ENCODE assay signal across 23 cellular contexts in genomic region chr16:89307421-89307805, GRCh38.
DNase-seq lines count a peak whose midpoint lies in the region; ATAC-seq, FAIRE-seq and TF ChIP-seq lines count a peak whose summit lies in the region.
"Had no signal": no experiment of that assay in that cellular context is flagged by ENCODE, and none has a peak within 500 bp of the region (broad histone marks: within the 10 kb centered on the region; RNA-seq: fewer than 3 reads in every experiment).

No MANE protein-coding gene starts in this region.

- POLR2A ChIA-PET in IMR-90 (lab: Charles Lee; ENCODE audit: unreplicated experiment): no interaction called here
- POLR2A ChIA-PET in H1 (lab: Charles Lee; ENCODE audit: partially characterized antibody): interaction anchor here (0.6 to 1.6 kb wide), 4 partner anchors 10 to 200 kb away, joined by 3 to 7 read pairs (median 3); no protein-coding TSS in a partner anchor

- H3K4me2 ChIP-seq in IMR-90 (ENCODE audit: low read depth, low read length) (no peak overlapping the region), H1 (ENCODE audit: insufficient read depth in 1 of 2, low read depth in 2 of 2, low read length in 2 of 2) (no peak overlapping the region)
- H3K4me2 ChIP-seq: A549 had no signal

- CTCF ChIA-PET in IMR-90 (lab: Yijun Ruan, JAX): no interaction called here
- CTCF ChIA-PET in H1 (lab: Charles Lee; ENCODE audit: partially characterized antibody): interaction anchor here (0.6 to 4.1 kb wide), 17 partner anchors 9 to 331 kb away, joined by 3 to 42 read pairs (median 9); no protein-coding TSS in a partner anchor

- no peak for TF ChIP-seq RAD21 in IMR-90 (IDR thresholded peaks at IDR 0.05; ENCODE audit: low read length)
- no peak for TF ChIP-seq RAD21 in H1 (IDR thresholded peaks at IDR 0.05 in 1 of 2, conservative IDR thresholded peaks at IDR 0.05 in 1 of 2; ENCODE audit: low read depth in 2 of 2, low read length in 2 of 2)

- H3K9me1 ChIP-seq in IMR-90 (ENCODE audit: insufficient read depth, low read length): peaks cover 42% of the 10 kb centered on the region

- H3K56ac ChIP-seq in IMR-90 (ENCODE audit: extremely low read depth, insufficient read depth, low read length): no peak overlapping the region
- H3K56ac ChIP-seq in H1 (replicated peaks; ENCODE audit: insufficient read length, low read depth, low read length): no peak overlapping the region

- intact Hi-C loops in IMR-90 (cut with micrococcal nuclease): no loop called here

- no peaks in the 10 kb centered on the region for H3K9me3 Mint-ChIP-seq in activated T-cell treated with anti-CD3 and anti-CD28 coated beads, Interleukin-2, amount 50 U/mL, for 24 hours
- H3K9me3 Mint-ChIP-seq in osteocyte (ENCODE audit: unreplicated experiment): no peaks in the 10 kb centered on the region
- H3K9me3 Mint-ChIP-seq: activated naive CD4-positive, alpha-beta T cell treated with anti-CD3 and anti-CD28 coated beads, Interleukin-2, amount 10 ng/mL, durations not matched to agents 7 days and 5 days had no signal

- 0 out of 2 replicates have a peak overlapping the region, but pooled peaks have one; percentile 2 for H3K23ac ChIP-seq in IMR-90 (ENCODE audit: low read depth, low read length)
- no peak overlapping the region for H3K23ac ChIP-seq in H1 (ENCODE audit: insufficient read length)

- DNase-seq in activated T-cell treated with anti-CD3 and anti-CD28 coated beads, Interleukin-2, amount 50 U/mL, for 24 hours: no peak
- no peak for DNase-seq in activated T-cell treated with anti-CD3 and anti-CD28 coated beads, Interleukin-2, amount 50 U/mL, for 1 hour
- DNase-seq in IMR-90: no peak
- DNase-seq in H1 (ENCODE audit: low read depth in 1 of 2, low spot score in 2 of 2): no peak
- no peak for DNase-seq in osteocyte (ENCODE audit: extremely low spot score, unreplicated experiment)
- no peak for DNase-seq in COLO829 (ENCODE audit: low spot score)
- DNase-seq in NK-92 treated with Interleukin-12 subunit alpha and Interleukin-12 subunit beta, amount 100 ng/mL, for 24 hours (lab: John Stamatoyannopoulos, UW): no peak
- DNase-seq in UCSD-AML1 (lab: John Stamatoyannopoulos, UW; ENCODE audit: unreplicated experiment): no peak
- DNase-seq: activated naive CD4-positive, alpha-beta T cell treated with anti-CD3 and anti-CD28 coated beads, Interleukin-2, amount 10 ng/mL, durations not matched to agents 7 days and 5 days; BE2C; effector CD8-positive, alpha-beta T cell; foreskin melanocyte; hypothalamus; islet precursor cell; mammary epithelial cell; NCI-H1436 treated with DMSO at 0.1 percent for 48 hours; NCI-H510A treated with DMSO at 0.1 percent for 48 hours; nucleus accumbens; Peyer's patch; stimulated activated CD4-positive, alpha-beta T cell treated with anti-CD3 and anti-CD28 coated beads, Interleukin-4, amount 100 ng/mL, for 1 hour; stomach; upper lobe of left lung had no signal

- 98% methylated on average over 9 of the region's 14 CpGs; no CpG with 5 or more reads in 1 of the 2 experiments for WGBS in IMR-90 (ENCODE audit: extremely low coverage in 2 of 2, insufficient read length in 1 of 2), 2 experiments
- WGBS in H1 (ENCODE audit: extremely low coverage in 1 of 2, insufficient coverage in 1 of 2, insufficient read length in 1 of 2, insufficient replicate concordance in 2 of 2, low coverage in 1 of 2, low lambda C conversion rate in 2 of 2, missing lambda C conversion rate in 1 of 2), 2 experiments: 92% methylated on average over 11 of the region's 14 CpGs; no CpG with 5 or more reads in 1 of the 2 experiments

- no peak overlapping the region for H3K4ac ChIP-seq in IMR-90 (ENCODE audit: low read depth, low read length)
- no peak overlapping the region for H3K4ac ChIP-seq in H1 (replicated peaks; ENCODE audit: insufficient read length, low read depth, low read length)

- no peak for FAIRE-seq in H1 (lab: Jason Lieb, UNC)
- FAIRE-seq: A549 had no signal

- H3K4me1 Mint-ChIP-seq in activated T-cell treated with anti-CD3 and anti-CD28 coated beads, Interleukin-2, amount 50 U/mL, for 24 hours (ENCODE audit: low read depth): peaks cover 61% of the 10 kb centered on the region
- peaks cover 15% of the 10 kb centered on the region for H3K4me1 Mint-ChIP-seq in osteocyte (ENCODE audit: unreplicated experiment)

- H3K4me3 Mint-ChIP-seq in activated T-cell treated with anti-CD3 and anti-CD28 coated beads, Interleukin-2, amount 50 U/mL, for 24 hours: no peak overlapping the region
- no peak overlapping the region for H3K4me3 Mint-ChIP-seq in osteocyte (ENCODE audit: unreplicated experiment)
- H3K4me3 Mint-ChIP-seq: activated naive CD4-positive, alpha-beta T cell treated with anti-CD3 and anti-CD28 coated beads, Interleukin-2, amount 10 ng/mL, durations not matched to agents 7 days and 5 days had no signal

- H2AK9ac ChIP-seq in IMR-90 (replicated peaks; ENCODE audit: low read depth, low read length, poor library complexity): peak overlapping the region; percentile 9

- no peak for TF ChIP-seq EP300 in H1 (IDR thresholded peaks at IDR 0.05; ENCODE audit: borderline replicate concordance in 1 of 2, low read depth in 2 of 2, low read length in 2 of 2)

- H3K27ac ChIP-seq in IMR-90 (ENCODE audit: insufficient read depth, low read length) (no peak overlapping the region), H1 (ENCODE audit: low read depth, low read length) (no peak overlapping the region)
- H3K27ac ChIP-seq: A549, Peyer's patch, stomach, upper lobe of left lung had no signal

- H3K4me3 ChIP-seq in IMR-90 (ENCODE audit: insufficient read depth, low read depth, low read length) (no peak overlapping the region), H1 (ENCODE audit: extremely low read depth in 1 of 4, insufficient read depth in 2 of 4, low read depth in 3 of 4, low read length in 4 of 4) (no peak overlapping the region)
- H3K4me3 ChIP-seq: A549, Peyer's patch, stomach, upper lobe of left lung had no signal

- H2BK5ac ChIP-seq in IMR-90 (ENCODE audit: low read depth, low read length, poor library complexity, severe bottlenecking): no peak overlapping the region
- H2BK5ac ChIP-seq in H1 (ENCODE audit: low read depth, low read length): no peak overlapping the region

- H3K27me3 ChIP-seq in IMR-90 (ENCODE audit: control insufficient read depth, insufficient read depth, low read length) (no peaks in the 10 kb centered on the region), H1 (replicated peaks in 1 of 4; ENCODE audit: control insufficient read depth in 3 of 4, extremely low read depth in 1 of 4, insufficient read depth in 3 of 4, low read length in 3 of 4) (no peaks in the 10 kb centered on the region)
- H3K27me3 ChIP-seq: BE2C, Peyer's patch, stomach, upper lobe of left lung had no signal

- H4K5ac ChIP-seq in IMR-90 (ENCODE audit: low read depth, low read length) (no peak overlapping the region), H1 (ENCODE audit: insufficient read length, low read depth, low read length) (no peak overlapping the region)

- no peaks in the 10 kb centered on the region for H3K27me3 Mint-ChIP-seq in activated T-cell treated with anti-CD3 and anti-CD28 coated beads, Interleukin-2, amount 50 U/mL, for 24 hours
- no peaks in the 10 kb centered on the region for H3K27me3 Mint-ChIP-seq in osteocyte (ENCODE audit: unreplicated experiment)
- H3K27me3 Mint-ChIP-seq: activated naive CD4-positive, alpha-beta T cell treated with anti-CD3 and anti-CD28 coated beads, Interleukin-2, amount 10 ng/mL, durations not matched to agents 7 days and 5 days had no signal

- peaks cover 39% of the 10 kb centered on the region for H3K36me3 ChIP-seq in IMR-90 (ENCODE audit: control insufficient read depth, insufficient read depth, low read length)
- peaks cover 3 to 16% (median 13%) of the 10 kb centered on the region in 4 experiments; a peak in 7 of 8 replicates for H3K36me3 ChIP-seq in H1 (ENCODE audit: control insufficient read depth in 2 of 4, insufficient read depth in 4 of 4, low read length in 3 of 4)

- H4K91ac ChIP-seq in IMR-90 (ENCODE audit: insufficient read depth, low read depth, low read length) (no peak overlapping the region), H1 (replicated peaks; ENCODE audit: insufficient read length, low read length) (no peak overlapping the region)

- no peak overlapping the region for H2BK120ac ChIP-seq in IMR-90 (ENCODE audit: low read depth, low read length)
- H2BK120ac ChIP-seq in H1 (replicated peaks; ENCODE audit: low read depth, low read length): no peak overlapping the region

- H3K9me3 ChIP-seq in IMR-90 (ENCODE audit: control insufficient read depth, insufficient read depth, low read length): 0 out of 2 replicates have a peak, but pooled peaks cover under 1% of the 10 kb centered on the region
- H3K9me3 ChIP-seq in H1 (ENCODE audit: insufficient read depth in 2 of 2, low read depth in 1 of 2, low read length in 1 of 2): no peaks in the 10 kb centered on the region
- H3K9me3 ChIP-seq: A549, BE2C, Peyer's patch, stomach, upper lobe of left lung had no signal

- in situ Hi-C loops in IMR-90 (cut with MboI; ENCODE audit: low sequenced_read_pairs): no loop called here

- H4K8ac ChIP-seq in IMR-90 (ENCODE audit: low read depth in 2 of 2, low read length in 2 of 2) (no peak overlapping the region), H1 (ENCODE audit: extremely low read depth, insufficient read depth, low read length) (0 out of 2 replicates have a peak overlapping the region, but pooled peaks have one; percentile 17)

- H3K18ac ChIP-seq in IMR-90 (ENCODE audit: low read depth, low read length) (no peak overlapping the region), H1 (ENCODE audit: extremely low read depth, low read length) (no peak overlapping the region)

- H4K20me1 ChIP-seq in IMR-90 (ENCODE audit: insufficient read depth, low read length) (peaks cover 75% of the 10 kb centered on the region), H1 (replicated peaks in 1 of 2; ENCODE audit: control insufficient read depth in 1 of 2, insufficient read depth in 2 of 2, low read length in 2 of 2) (peaks cover 23 to 50% of the 10 kb centered on the region in 2 experiments)

- no peak for ATAC-seq in IMR-90 (ENCODE audit: low read depth)
- ATAC-seq: A549 had no signal

- H3K79me1 ChIP-seq in IMR-90 (ENCODE audit: low read depth in 1 of 2, low read length in 2 of 2) (peaks cover 37 to 85% of the 10 kb centered on the region in 2 experiments), H1 (ENCODE audit: low read depth, low read length) (peaks cover 32% of the 10 kb centered on the region)

- TF ChIP-seq CTCF in IMR-90 (conservative IDR thresholded peaks at IDR 0.05; ENCODE audit: low read depth, low read length): no peak
- no peak for TF ChIP-seq CTCF in H1 (IDR thresholded peaks at IDR 0.05; ENCODE audit: control extremely low read depth in 1 of 3, insufficient read depth in 1 of 3, low read depth in 1 of 3, low read length in 3 of 3)
- TF ChIP-seq CTCF in osteocyte (IDR thresholded peaks at IDR 0.05): no peak

- H3K14ac ChIP-seq in IMR-90 (replicated peaks; ENCODE audit: low read depth, low read length): no peak overlapping the region
- H3K14ac ChIP-seq in H1 (ENCODE audit: insufficient read length): no peak overlapping the region

- H3K23me2 ChIP-seq in H1 (ENCODE audit: low read depth, low read length): no peaks in the 10 kb centered on the region

- H2BK12ac ChIP-seq in H1 (ENCODE audit: low read depth, low read length): no peak overlapping the region

- no peak overlapping the region for H2AK5ac ChIP-seq in IMR-90 (ENCODE audit: low read depth, low read length)
- H2AK5ac ChIP-seq in H1 (ENCODE audit: low read depth, low read length): no peak overlapping the region

- dilution Hi-C loops in IMR-90 (cut with HindIII; ENCODE audit: low sequenced_read_pairs, unreplicated experiment): no loop called here

- H2BK15ac ChIP-seq in IMR-90 (ENCODE audit: low read depth, low read length) (no peak overlapping the region), H1 (ENCODE audit: low read length) (no peak overlapping the region)

- H3K9ac ChIP-seq in IMR-90 (ENCODE audit: low read depth, low read length) (no peak overlapping the region), H1 (replicated peaks in 1 of 4; ENCODE audit: extremely low read depth in 1 of 4, low read depth in 3 of 4, low read length in 3 of 4) (no peak overlapping the region)

- H3K79me2 ChIP-seq in H1 (ENCODE audit: control insufficient read depth in 1 of 2, insufficient read depth in 2 of 2, low read length in 2 of 2): peaks cover 5 to 87% of the 10 kb centered on the region in 2 experiments; a peak in 3 of 4 replicates

- TF ChIP-seq POLR2A in IMR-90 (IDR thresholded peaks at IDR 0.05; ENCODE audit: low read depth, low read length) (no peak), H1 (IDR thresholded peaks at IDR 0.05; ENCODE audit: control extremely low read depth in 1 of 2, low read depth in 2 of 2, low read length in 2 of 2) (no peak)

- H3K4me1 ChIP-seq in IMR-90 (ENCODE audit: control insufficient read depth, insufficient read depth, low read length) (peaks cover 2% of the 10 kb centered on the region), H1 (replicated peaks in 1 of 4; ENCODE audit: control insufficient read depth in 3 of 4, insufficient read depth in 4 of 4, low read length in 3 of 4) (peaks cover 0 to 6% (median 0%) of the 10 kb centered on the region in 4 experiments; a peak in 1 of 7 replicates)

- peaks cover 81% of the 10 kb centered on the region for H3K36me3 Mint-ChIP-seq in activated T-cell treated with anti-CD3 and anti-CD28 coated beads, Interleukin-2, amount 50 U/mL, for 24 hours (ENCODE audit: low read depth)
- peaks cover 14% of the 10 kb centered on the region for H3K36me3 Mint-ChIP-seq in osteocyte (ENCODE audit: unreplicated experiment)

- H3K27ac Mint-ChIP-seq in activated T-cell treated with anti-CD3 and anti-CD28 coated beads, Interleukin-2, amount 50 U/mL, for 24 hours: peak overlapping the region; percentile 80
- peak overlapping the region; percentile 54 for H3K27ac Mint-ChIP-seq in osteocyte (ENCODE audit: unreplicated experiment)
- H3K27ac Mint-ChIP-seq: activated naive CD4-positive, alpha-beta T cell treated with anti-CD3 and anti-CD28 coated beads, Interleukin-2, amount 10 ng/mL, durations not matched to agents 7 days and 5 days had no signal

- H2BK20ac ChIP-seq in IMR-90 (ENCODE audit: low read depth, low read length): no peak overlapping the region
- no peak overlapping the region for H2BK20ac ChIP-seq in H1 (ENCODE audit: low read length)

- BruUV-seq in IMR-90 (replicated peaks; lab: Mats Ljungman, UMichigan): no TSS peak

- peak overlapping the region; percentile 29 for H2AFZ ChIP-seq in IMR-90 (replicated peaks; ENCODE audit: low read length, poor library complexity)
- H2AFZ ChIP-seq in H1 (ENCODE audit: low read length): no peak overlapping the region
